ENCODE assay signal across 23 cellular contexts in genomic region chr6:92121228-92121627, GRCh38.
DNase-seq lines count a peak whose midpoint lies in the region; FAIRE-seq and TF ChIP-seq lines count a peak whose summit lies in the region.
"Had no signal": no experiment of that assay in that cellular context is flagged by ENCODE, and none has a peak within 500 bp of the region (broad histone marks: within the 10 kb centered on the region; RNA-seq: fewer than 3 reads in every experiment).

No MANE protein-coding gene starts in this region.

- H3K4ac ChIP-seq in H1 (replicated peaks; ENCODE audit: insufficient read length, low read depth, low read length) = no peak overlapping the region

- DNase-seq in RWPE1 (ENCODE audit: low spot score) (no peak), H1 (ENCODE audit: low read depth in 1 of 2, low spot score in 2 of 2) (no peak), myocyte (ENCODE audit: low read depth) (peak; percentile 60), OCI-M2 (lab: John Stamatoyannopoulos, UW; ENCODE audit: unreplicated experiment) (no peak), NAMALWA (ENCODE audit: low spot score) (no peak), KBM-7 (no peak)
- DNase-seq: AML-193; CD4-positive, alpha-beta T cell; CD8-positive, alpha-beta T cell; DMS 273 treated with DMSO at 0.1 percent for 48 hours; DMS153; DMS53; DMS79; DND-41; EL; GDM1 had no signal

- no peaks in the 10 kb centered on the region for H3K36me3 ChIP-seq in H1 (ENCODE audit: control insufficient read depth in 2 of 4, insufficient read depth in 4 of 4, low read length in 3 of 4)
- H3K36me3 ChIP-seq: BLaER1 treated with 17β-estradiol and CSF1 and Interleukin-3, amounts not matched to agents 10 nM and 100 nM had no signal

- H4K5ac ChIP-seq in H1 (ENCODE audit: insufficient read length, low read depth, low read length) = no peak overlapping the region

- H3K56ac ChIP-seq in H1 (replicated peaks; ENCODE audit: insufficient read length, low read depth, low read length) = no peak overlapping the region

- no peak overlapping the region for H3K4me3 ChIP-seq in H1 (ENCODE audit: extremely low read depth in 1 of 4, insufficient read depth in 2 of 4, low read depth in 3 of 4, low read length in 4 of 4)
- H3K4me3 ChIP-seq: A549; BLaER1 treated with 17β-estradiol and CSF1 and Interleukin-3, amounts not matched to agents 10 nM and 100 nM; GM12878 had no signal

- no peaks in the 10 kb centered on the region for H3K79me1 ChIP-seq in H1 (ENCODE audit: low read depth, low read length)

- CTCF ChIA-PET in RWPE1 (lab: Yijun Ruan, JAX) = interaction anchor here (0.6 to 0.8 kb wide), 2 partner anchors 11 to 689 kb away, joined by 3 to 7 read pairs; no protein-coding TSS in a partner anchor
- CTCF ChIA-PET in H1 (lab: Charles Lee; ENCODE audit: partially characterized antibody) = interaction anchor here (1.1 to 2.7 kb wide), 9 partner anchors 8 to 792 kb away, joined by 3 to 12 read pairs (median 3); no protein-coding TSS in a partner anchor

- no peak overlapping the region for H2BK5ac ChIP-seq in H1 (ENCODE audit: low read depth, low read length)

- H3K4me1 ChIP-seq in H1 (replicated peaks in 1 of 4; ENCODE audit: control insufficient read depth in 3 of 4, insufficient read depth in 4 of 4, low read length in 3 of 4) = peaks cover 0 to 6% (median 1%) of the 10 kb centered on the region in 4 experiments; a peak in 2 of 7 replicates

- no peak overlapping the region for H2BK120ac ChIP-seq in H1 (replicated peaks; ENCODE audit: low read depth, low read length)

- H3K27ac ChIP-seq in RWPE1 (peak overlapping the region; percentile 96), H1 (ENCODE audit: low read depth, low read length) (no peak overlapping the region)
- H3K27ac ChIP-seq: 22Rv1; A549; BLaER1 treated with 17β-estradiol and CSF1 and Interleukin-3, amounts not matched to agents 10 nM and 100 nM; C4-2B had no signal

- no peak for TF ChIP-seq CTCF in RWPE1 (conservative IDR thresholded peaks at IDR 0.05; ENCODE audit: low read depth)
- no peak for TF ChIP-seq CTCF in H1 (IDR thresholded peaks at IDR 0.05; ENCODE audit: control extremely low read depth in 1 of 3, insufficient read depth in 1 of 3, low read depth in 1 of 3, low read length in 3 of 3)

- no peaks in the 10 kb centered on the region for H3K79me2 ChIP-seq in H1 (ENCODE audit: control insufficient read depth in 1 of 2, insufficient read depth in 2 of 2, low read length in 2 of 2)

- POLR2A ChIA-PET in RWPE1 (lab: Yijun Ruan, JAX; ENCODE audit: low non-redundant PET) (interaction anchor here (0.6 kb wide), 1 partner anchor 645 kb away, joined by 3 read pairs; no protein-coding TSS in a partner anchor), H1 (lab: Charles Lee; ENCODE audit: partially characterized antibody) (no interaction called here)

- H3K14ac ChIP-seq in H1 (ENCODE audit: insufficient read length) = no peak overlapping the region

- H3K23ac ChIP-seq in H1 (ENCODE audit: insufficient read length) = peak overlapping the region; percentile 98

- no peak for TF ChIP-seq POLR2A in H1 (IDR thresholded peaks at IDR 0.05; ENCODE audit: control extremely low read depth in 1 of 2, low read depth in 2 of 2, low read length in 2 of 2)

- no peak overlapping the region for H2BK20ac ChIP-seq in H1 (ENCODE audit: low read length)

- no peak overlapping the region for H2AK5ac ChIP-seq in H1 (ENCODE audit: low read depth, low read length)

- in situ Hi-C loops in KBM-7 (cut with MboI; ENCODE audit: low pct_unique_long_range_greater_than_20kb, low sequenced_read_pairs) = no loop called here

- no peak for FAIRE-seq in H1 (lab: Jason Lieb, UNC)
- FAIRE-seq: A549, GM12878, GM12892, GM18507 had no signal

- H2AFZ ChIP-seq in H1 (ENCODE audit: low read length) = no peak overlapping the region

- TF ChIP-seq EP300 in H1 (IDR thresholded peaks at IDR 0.05; ENCODE audit: borderline replicate concordance in 1 of 2, low read depth in 2 of 2, low read length in 2 of 2) = no peak

- no peak overlapping the region for H4K91ac ChIP-seq in H1 (replicated peaks; ENCODE audit: insufficient read length, low read length)

- peaks cover 0 to 1% (median 0%) of the 10 kb centered on the region in 4 experiments; a peak in 1 of 7 replicates for H3K27me3 ChIP-seq in H1 (replicated peaks in 1 of 4; ENCODE audit: control insufficient read depth in 3 of 4, extremely low read depth in 1 of 4, insufficient read depth in 3 of 4, low read length in 3 of 4)
- H3K27me3 ChIP-seq: BLaER1 treated with 17β-estradiol and CSF1 and Interleukin-3, amounts not matched to agents 10 nM and 100 nM had no signal

- H4K20me1 ChIP-seq in H1 (replicated peaks in 1 of 2; ENCODE audit: control insufficient read depth in 1 of 2, insufficient read depth in 2 of 2, low read length in 2 of 2) = no peaks in the 10 kb centered on the region
- H4K20me1 ChIP-seq: BLaER1 treated with 17β-estradiol and CSF1 and Interleukin-3, amounts not matched to agents 10 nM and 100 nM had no signal

- H2BK12ac ChIP-seq in H1 (ENCODE audit: low read depth, low read length) = no peak overlapping the region

- TF ChIP-seq RAD21 in H1 (IDR thresholded peaks at IDR 0.05 in 1 of 2, conservative IDR thresholded peaks at IDR 0.05 in 1 of 2; ENCODE audit: low read depth in 2 of 2, low read length in 2 of 2) = no peak

- H4K8ac ChIP-seq in H1 (ENCODE audit: extremely low read depth, insufficient read depth, low read length) = no peak overlapping the region

- no peak overlapping the region for H2BK15ac ChIP-seq in H1 (ENCODE audit: low read length)

- no peak overlapping the region for H3K18ac ChIP-seq in H1 (ENCODE audit: extremely low read depth, low read length)

- WGBS in H1 (ENCODE audit: extremely low coverage in 1 of 2, insufficient coverage in 1 of 2, insufficient read length in 1 of 2, insufficient replicate concordance in 2 of 2, low coverage in 1 of 2, low lambda C conversion rate in 2 of 2, missing lambda C conversion rate in 1 of 2), 2 experiments = 88% methylated on average over 2 of the region's 2 CpGs; no CpG with 5 or more reads in 1 of the 2 experiments

- H3K23me2 ChIP-seq in H1 (ENCODE audit: low read depth, low read length) = no peaks in the 10 kb centered on the region

- no peak overlapping the region for H3K9ac ChIP-seq in H1 (replicated peaks in 1 of 4; ENCODE audit: extremely low read depth in 1 of 4, low read depth in 3 of 4, low read length in 3 of 4)
- H3K9ac ChIP-seq: BLaER1 treated with 17β-estradiol and CSF1 and Interleukin-3, amounts not matched to agents 10 nM and 100 nM had no signal

- H3K9me3 ChIP-seq in H1 (ENCODE audit: insufficient read depth in 2 of 2, low read depth in 1 of 2, low read length in 1 of 2) = no peaks in the 10 kb centered on the region
- H3K9me3 ChIP-seq: A549; BLaER1 treated with 17β-estradiol and CSF1 and Interleukin-3, amounts not matched to agents 10 nM and 100 nM had no signal

- H3K4me2 ChIP-seq in H1 (ENCODE audit: insufficient read depth in 1 of 2, low read depth in 2 of 2, low read length in 2 of 2) = no peak overlapping the region
- H3K4me2 ChIP-seq: A549; BLaER1 treated with 17β-estradiol and CSF1 and Interleukin-3, amounts not matched to agents 10 nM and 100 nM had no signal

TF ChIP-seq in H1, 55 proteins besides CTCF, POLR2A, EP300 and RAD21:
- TF ChIP-seq RFX5 (IDR thresholded peaks at IDR 0.05; ENCODE audit: borderline replicate concordance, low read depth, low read length) (no peak), ATF2 (IDR thresholded peaks at IDR 0.05; ENCODE audit: low read length) (no peak), POU5F1 (IDR thresholded peaks at IDR 0.05; ENCODE audit: low read depth, low read length) (no peak), EZH2 (IDR thresholded peaks at IDR 0.05; ENCODE audit: low read depth, low read length, severe bottlenecking) (no peak), JUND (IDR thresholded peaks at IDR 0.05; ENCODE audit: low read length) (no peak), RNF2 (IDR thresholded peaks at IDR 0.05; ENCODE audit: borderline replicate concordance, low read depth, low read length, missing control alignments, poor library complexity, severe bottlenecking) (no peak), CTBP2 (IDR thresholded peaks at IDR 0.05; ENCODE audit: borderline replicate concordance, insufficient read depth, insufficient read length, low read length) (no peak), CHD2 (IDR thresholded peaks at IDR 0.05; ENCODE audit: low read length) (no peak), GTF2F1 (IDR thresholded peaks at IDR 0.05; ENCODE audit: borderline replicate concordance, low read depth, low read length) (no peak), USF2 (IDR thresholded peaks at IDR 0.05; ENCODE audit: low read length) (no peak), GABPA (IDR thresholded peaks at IDR 0.05; ENCODE audit: borderline replicate concordance, insufficient read depth, low read length) (no peak)
